ENCODE assay signal across 9 cellular contexts in the genomic region with DNA sequence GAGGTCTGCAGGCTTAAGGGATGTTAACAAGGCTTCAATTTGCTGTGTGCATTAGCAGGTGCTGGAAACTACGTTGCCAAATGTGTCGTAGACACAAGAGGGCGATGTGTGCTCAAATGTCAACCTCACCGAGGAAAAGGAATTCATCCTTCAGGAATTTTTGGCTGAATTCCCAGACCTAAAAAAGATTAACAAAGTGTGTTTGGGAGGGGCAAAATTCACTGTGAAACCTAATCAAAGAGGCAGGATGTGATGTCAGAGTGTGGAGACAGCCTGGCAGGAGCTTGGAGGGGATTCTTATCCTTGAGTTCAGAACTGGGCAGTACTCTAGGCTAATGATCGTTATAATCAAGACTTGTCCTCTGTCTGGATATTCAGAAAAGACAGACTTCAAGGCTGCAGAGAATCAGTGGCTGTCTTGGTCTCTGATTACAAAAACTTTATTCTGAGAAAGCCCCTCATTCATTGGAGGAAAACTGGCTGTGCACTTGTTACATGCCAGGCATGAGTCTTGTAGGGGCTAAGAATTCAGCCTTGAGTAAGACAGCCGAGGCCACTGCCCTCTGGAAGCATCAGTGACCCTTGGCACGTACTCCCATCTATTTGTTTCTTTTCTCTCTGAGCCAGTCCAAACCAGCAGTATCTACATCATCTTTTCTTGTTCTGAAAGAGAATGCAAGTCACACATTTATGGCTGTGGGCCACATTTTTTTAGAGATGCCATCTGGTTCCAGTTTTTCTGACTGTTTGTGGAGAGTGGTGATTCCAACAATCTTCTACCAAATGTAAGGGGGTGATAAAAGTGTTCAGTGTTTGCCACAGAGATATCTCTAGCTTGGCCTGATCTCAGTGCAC. TPM values are rescaled to one million over a fixed set of nuclear protein-coding genes. Genes with fewer than 3 reads are reported as not detected.
DNase-seq lines count a peak whose midpoint lies in the region; ATAC-seq and TF ChIP-seq lines count a peak whose summit lies in the region.
"Had no signal": no experiment of that assay in that cellular context is flagged by ENCODE, and none has a peak within 500 bp of the region (broad histone marks: within the 10 kb centered on the region; RNA-seq: fewer than 3 reads in every experiment).

No MANE protein-coding gene starts in this region.

- H3K4me3 Mint-ChIP-seq in Calu3 (ENCODE audit: low read depth, unreplicated experiment), result no peak overlapping the region

- H3K4me1 ChIP-seq in esophagus (ENCODE audit: control insufficient read depth in 2 of 2, insufficient read depth in 2 of 2, low read length in 1 of 2) (peaks cover 0 to under 1% of the 10 kb centered on the region in 2 donors), mucosa of descending colon (ENCODE audit: low read depth) (peaks cover 3% of the 10 kb centered on the region)

- H3K27ac ChIP-seq in esophagus (ENCODE audit: low read depth in 2 of 2, low read length in 1 of 2), result peak overlapping the region; percentile 82

- peaks cover 19% of the 10 kb centered on the region for H3K36me3 Mint-ChIP-seq in Calu3 (ENCODE audit: insufficient read depth, unreplicated experiment)

- intact Hi-C loops in Calu3 (cut with micrococcal nuclease; ENCODE audit: unreplicated experiment) (loop anchor here (1.0 to 5.0 kb wide), 7 partner anchors 56 to 478 kb away; no protein-coding TSS in a partner anchor), mucosa of descending colon (cut with DNase I, micrococcal nuclease) (no loop called here)

- peaks cover 50% of the 10 kb centered on the region for H3K4me1 Mint-ChIP-seq in Calu3 (ENCODE audit: low read depth, unreplicated experiment)

- H3K27me3 Mint-ChIP-seq in Calu3 (ENCODE audit: unreplicated experiment), result no peaks in the 10 kb centered on the region

- CTCF ChIA-PET in Calu3 (lab: Charles Lee), result interaction anchor here (0.9 to 2.8 kb wide), 12 partner anchors 10 to 456 kb away, joined by 3 to 19 read pairs (median 4); no protein-coding TSS in a partner anchor

- H3K4me3 ChIP-seq in esophagus (ENCODE audit: low read depth in 1 of 2, low read length in 2 of 2), result no peak overlapping the region
- H3K4me3 ChIP-seq in mucosa of descending colon, result no peak overlapping the region

- ATAC-seq in GM21576 (IDR thresholded peaks at IDR 0.05; ENCODE audit: unreplicated experiment) (peak; percentile 57), SK-N-SH treated with all-trans-retinoic acid at 6 μM for 48 hours (peak; percentile 91), mucosa of descending colon (peak; percentile 92), GM18505 (IDR thresholded peaks at IDR 0.05; ENCODE audit: unreplicated experiment) (no peak)

- WGBS in esophagus, 2 donors, result 5 to 6% methylated on average over 7 of the region's 7 CpGs

- TF ChIP-seq CTCF in Calu3 (IDR thresholded peaks at IDR 0.05; ENCODE audit: unreplicated experiment), result peak; percentile 69
- peak; percentile 49 for TF ChIP-seq CTCF in mucosa of descending colon (IDR thresholded peaks at IDR 0.05)

- no peaks in the 10 kb centered on the region for H3K27me3 ChIP-seq in esophagus (ENCODE audit: control insufficient read depth in 1 of 2, insufficient read depth in 2 of 2, low read length in 2 of 2)

- no peaks in the 10 kb centered on the region for H3K36me3 ChIP-seq in esophagus (ENCODE audit: control insufficient read depth in 2 of 2, insufficient read depth in 2 of 2, low read length in 1 of 2)
- no peaks in the 10 kb centered on the region for H3K36me3 ChIP-seq in mucosa of descending colon (ENCODE audit: low read depth)

- TSS peak; percentile 99 for BruUV-seq in Calu3 (replicated peaks; lab: Mats Ljungman, UMichigan)

- no peaks in the 10 kb centered on the region for H3K9me3 Mint-ChIP-seq in Calu3 (ENCODE audit: low read depth, unreplicated experiment)

- H3K9me3 ChIP-seq in esophagus (ENCODE audit: control insufficient read depth in 2 of 2, insufficient read depth in 1 of 2, low read depth in 1 of 2, low read length in 1 of 2) (no peaks in the 10 kb centered on the region), mucosa of descending colon (no peaks in the 10 kb centered on the region)

- no peak for TF ChIP-seq POLR2A in GM18505 (IDR thresholded peaks at IDR 0.05; ENCODE audit: borderline replicate concordance, extremely low read depth, insufficient read depth, insufficient read length)

- DNase-seq in Calu3 (peak; percentile 78), NAMALWA (ENCODE audit: low spot score) (peak; percentile 19), mucosa of descending colon (peak in 2 of 3 donors; percentile 59 to 84)
- no peak for DNase-seq in stimulated activated CD8-positive, alpha-beta memory T cell treated with anti-CD3 and anti-CD28 coated beads, Interleukin-4, amount 100 ng/mL, for 48 hours

- peak overlapping the region; percentile 86 for H3K27ac Mint-ChIP-seq in Calu3 (ENCODE audit: unreplicated experiment)

TF ChIP-seq in SK-N-SH treated with all-trans-retinoic acid at 6 μM for 48 hours, 23 proteins besides CTCF, POLR2A, EP300 and RAD21:
- no peak for TF ChIP-seq CREB5 (CRISPR knock-in tag; IDR thresholded peaks at IDR 0.05; ENCODE audit: low read depth)
- TF ChIP-seq TSHZ2 (CRISPR knock-in tag; IDR thresholded peaks at IDR 0.05), result no peak
- no peak for TF ChIP-seq ESRRG (CRISPR knock-in tag; IDR thresholded peaks at IDR 0.05)
- no peak for TF ChIP-seq BACH2 (CRISPR knock-in tag; IDR thresholded peaks at IDR 0.05; ENCODE audit: borderline replicate concordance)
- no peak for TF ChIP-seq PPARA (CRISPR knock-in tag; IDR thresholded peaks at IDR 0.05; ENCODE audit: borderline replicate concordance)
- peak; percentile 34 for TF ChIP-seq ISL1 (CRISPR knock-in tag; IDR thresholded peaks at IDR 0.05)
- TF ChIP-seq, protein P1, sequence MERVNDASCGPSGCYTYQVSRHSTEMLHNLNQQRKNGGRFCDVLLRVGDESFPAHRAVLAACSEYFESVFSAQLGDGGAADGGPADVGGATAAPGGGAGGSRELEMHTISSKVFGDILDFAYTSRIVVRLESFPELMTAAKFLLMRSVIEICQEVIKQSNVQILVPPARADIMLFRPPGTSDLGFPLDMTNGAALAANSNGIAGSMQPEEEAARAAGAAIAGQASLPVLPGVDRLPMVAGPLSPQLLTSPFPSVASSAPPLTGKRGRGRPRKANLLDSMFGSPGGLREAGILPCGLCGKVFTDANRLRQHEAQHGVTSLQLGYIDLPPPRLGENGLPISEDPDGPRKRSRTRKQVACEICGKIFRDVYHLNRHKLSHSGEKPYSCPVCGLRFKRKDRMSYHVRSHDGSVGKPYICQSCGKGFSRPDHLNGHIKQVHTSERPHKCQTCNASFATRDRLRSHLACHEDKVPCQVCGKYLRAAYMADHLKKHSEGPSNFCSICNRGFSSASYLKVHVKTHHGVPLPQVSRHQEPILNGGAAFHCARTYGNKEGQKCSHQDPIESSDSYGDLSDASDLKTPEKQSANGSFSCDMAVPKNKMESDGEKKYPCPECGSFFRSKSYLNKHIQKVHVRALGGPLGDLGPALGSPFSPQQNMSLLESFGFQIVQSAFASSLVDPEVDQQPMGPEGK (CRISPR knock-in tag; IDR thresholded peaks at IDR 0.05; ENCODE audit: borderline replicate concordance), result peak; percentile 38; the same call in 1 of the 2 replicates
- peak; percentile 48; the same call in 1 of the 2 replicates for TF ChIP-seq ZNF70 (CRISPR knock-in tag; IDR thresholded peaks at IDR 0.05)
- 0 out of 2 replicates have a peak, but pooled peaks have one; percentile 15 for TF ChIP-seq TCF4 (CRISPR knock-in tag; IDR thresholded peaks at IDR 0.05; ENCODE audit: borderline replicate concordance)
- 0 out of 2 replicates have a peak, but pooled peaks have one; percentile 43 for TF ChIP-seq SNAI2 (CRISPR knock-in tag; IDR thresholded peaks at IDR 0.05)
- no peak for TF ChIP-seq ZNF565 (CRISPR knock-in tag; conservative IDR thresholded peaks at IDR 0.05; ENCODE audit: low read depth)
TF ChIP-seq in SK-N-SH treated with all-trans-retinoic acid at 6 μM for 48 hours: peak in this region for 5.

RNA-seq across cellular contexts. Expression of gene SCYGR1, which starts 18.7 kb away (rescaled TPM):
- not detected in 2 replicates for total RNA-seq in Calu3 (2022)
- polyA plus RNA-seq in esophagus, result not detected
- total RNA-seq in mucosa of descending colon, result not detected
- total RNA-seq: activated CD8-positive, alpha-beta memory T cell treated with anti-CD3 and anti-CD28 coated beads for 36 hours had no signal

RNA-seq across cellular contexts. Expression of gene TM4SF20, which starts 27.3 kb away (rescaled TPM):
- total RNA-seq in Calu3 (2022) (not detected in 2 replicates), mucosa of descending colon (10 to 100 TPM in 1 of 3 donors, 1 to 10 TPM in 2; 3.9 to 12.6 (median 9.1) TPM)
- under 1 TPM in 1 of 2 donors, not detected in 1; 0.04 TPM for polyA plus RNA-seq in esophagus
- total RNA-seq: activated CD8-positive, alpha-beta memory T cell treated with anti-CD3 and anti-CD28 coated beads for 36 hours had no signal
